ENCODE assay signal across 1 cellular context in genomic region chr7:108033309-108033708, GRCh38. TPM values are rescaled to one million over a fixed set of nuclear protein-coding genes. Genes with fewer than 3 reads are reported as not detected.
"Had no signal": no experiment of that assay in that cellular context is flagged by ENCODE, and none has a peak within 500 bp of the region (broad histone marks: within the 10 kb centered on the region; RNA-seq: fewer than 3 reads in every experiment).

No MANE protein-coding gene starts in this region.

RNA-seq across cellular contexts. Expression of gene LAMB1, which starts 30.3 kb away (rescaled TPM):
- total RNA-seq: natural killer cell treated with Interleukin-12 subunit alpha and Interleukin-12 subunit beta and Interleukin-15 and Interleukin-18, amount 100 ng/mL, for 72 hours had no signal
